Comparison of ENCODE assay signal across 14 cellular contexts in the genomic region with DNA sequence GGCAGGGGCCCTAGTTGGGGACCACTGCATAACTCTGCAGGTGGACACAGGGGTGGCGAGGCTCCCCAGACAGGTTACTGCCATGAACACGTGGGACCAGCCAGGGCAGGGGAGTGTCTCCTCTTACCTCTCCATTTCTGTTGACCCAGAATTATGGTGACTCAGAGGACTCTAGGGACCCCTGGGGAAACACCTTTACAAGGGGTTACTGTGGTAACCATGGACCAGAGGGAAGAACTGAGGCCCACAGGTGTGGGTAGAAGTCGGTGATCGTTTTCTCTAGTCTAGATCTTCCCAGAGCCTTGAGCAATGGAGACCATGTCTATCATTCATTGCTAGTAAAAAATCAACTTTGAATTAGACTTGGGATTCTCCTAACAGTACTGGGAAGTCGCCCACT. TPM values are rescaled to one million over a fixed set of nuclear protein-coding genes. Genes with fewer than 3 reads are reported as not detected.
A peak's percentile ranks its signal among the peaks of the same experiment; 100 is the strongest.
DNase-seq lines count a peak whose midpoint lies in the region; ATAC-seq and TF ChIP-seq lines count a peak whose summit lies in the region.
"Not testable (repeated sequence)": the region's sequence is repeated elsewhere in the genome, so short reads cannot be mapped to it uniquely, and the experiment has no call there.
"Had no signal": no experiment of that assay in that cellular context is flagged by ENCODE, and none has a peak within 500 bp of the region (broad histone marks: within the 10 kb centered on the region; RNA-seq: fewer than 3 reads in every experiment).

No MANE protein-coding gene starts in this region.

- not testable (repeated sequence) for H3K79me2 ChIP-seq in DOHH2 (ENCODE audit: control insufficient read depth, low read length)

- not testable (repeated sequence) for ATAC-seq in natural killer cell treated with Interleukin-12 subunit alpha and Interleukin-12 subunit beta and Interleukin-15 and Interleukin-18, amount 100 ng/mL, for 72 hours

- peaks cover 26 to 52% (median 51%) of the 10 kb centered on the region in 3 donors for H3K4me1 Mint-ChIP-seq in IgD-negative memory B cell
- H3K4me1 Mint-ChIP-seq in chondrocyte (ENCODE audit: low read depth); natural killer cell treated with Interleukin-12 subunit alpha and Interleukin-12 subunit beta and Interleukin-15 and Interleukin-18, amount 100 ng/mL, for 72 hours (ENCODE audit: low read depth in 2 of 2): not testable (repeated sequence)

- H3K27me3 ChIP-seq in DOHH2 (ENCODE audit: control insufficient read depth, low read length): not testable (repeated sequence)

- H3K4me2 ChIP-seq in DOHH2 (ENCODE audit: low read length): peak overlapping the region; percentile 37; the same call in 1 of the 2 replicates

- H3K27ac Mint-ChIP-seq in IgD-negative memory B cell: peak overlapping the region in 2 of 3 donors; percentile 66 to 73
- H3K27ac Mint-ChIP-seq in chondrocyte (ENCODE audit: unreplicated experiment); natural killer cell treated with Interleukin-12 subunit alpha and Interleukin-12 subunit beta and Interleukin-15 and Interleukin-18, amount 100 ng/mL, for 72 hours: not testable (repeated sequence)

- not testable (repeated sequence) for TF ChIP-seq CTCF in DOHH2 (IDR thresholded peaks at IDR 0.05; ENCODE audit: low read depth, low read length, poor library complexity, severe bottlenecking); chondrocyte (IDR thresholded peaks at IDR 0.05)

- DNase-seq in NCI-H69 (lab: John Stamatoyannopoulos, UW) (peak; percentile 27), chondrocyte (ENCODE audit: low spot score) (peak; percentile 34)
- DNase-seq in natural killer cell treated with Interleukin-12 subunit alpha and Interleukin-12 subunit beta and Interleukin-15 and Interleukin-18, amount 100 ng/mL, for 72 hours (ENCODE audit: low spot score): peak; percentile 38

- not testable (repeated sequence) for H4K20me1 ChIP-seq in DOHH2 (ENCODE audit: control insufficient read depth, insufficient read depth, low read depth, low read length)

- not testable (repeated sequence) for H3K9me2 ChIP-seq in DOHH2 (replicated peaks; ENCODE audit: control insufficient read depth, low read length)

- not testable (repeated sequence) for H3K4me3 ChIP-seq in DOHH2 (ENCODE audit: low read length)

- peaks cover 14% of the 10 kb centered on the region for H3F3A ChIP-seq in DOHH2 (ENCODE audit: control insufficient read depth, insufficient read depth)

- peak overlapping the region in 2 of 4 donors; percentile 79 to 82 for H3K4me3 Mint-ChIP-seq in IgD-negative memory B cell
- H3K4me3 Mint-ChIP-seq in chondrocyte (ENCODE audit: unreplicated experiment); natural killer cell treated with Interleukin-12 subunit alpha and Interleukin-12 subunit beta and Interleukin-15 and Interleukin-18, amount 100 ng/mL, for 72 hours: not testable (repeated sequence)

- not testable (repeated sequence) for H3K9me3 ChIP-seq in DOHH2 (ENCODE audit: control insufficient read depth, insufficient read depth, low read length)

- not testable (repeated sequence) for H3K9me3 Mint-ChIP-seq in IgD-negative memory B cell; chondrocyte (ENCODE audit: low read depth); natural killer cell treated with Interleukin-12 subunit alpha and Interleukin-12 subunit beta and Interleukin-15 and Interleukin-18, amount 100 ng/mL, for 72 hours

- H3K4me1 ChIP-seq in DOHH2 (ENCODE audit: control insufficient read depth, low read length): peaks cover 77% of the 10 kb centered on the region

- not testable (repeated sequence) for H3K27me3 Mint-ChIP-seq in IgD-negative memory B cell; natural killer cell treated with Interleukin-12 subunit alpha and Interleukin-12 subunit beta and Interleukin-15 and Interleukin-18, amount 100 ng/mL, for 72 hours
- H3K27me3 Mint-ChIP-seq in chondrocyte (ENCODE audit: low read depth): peaks cover 31% of the 10 kb centered on the region

- TF ChIP-seq POLR2A in Raji (IDR thresholded peaks at IDR 0.05; ENCODE audit: insufficient read depth, low read depth, low read length): 0 out of 2 replicates have a peak, but pooled peaks have one; percentile 23

- not testable (repeated sequence) for H3K36me3 ChIP-seq in DOHH2 (ENCODE audit: control insufficient read depth, low read length)

- not testable (repeated sequence) for H3K36me3 Mint-ChIP-seq in IgD-negative memory B cell; chondrocyte (ENCODE audit: low read depth); natural killer cell treated with Interleukin-12 subunit alpha and Interleukin-12 subunit beta and Interleukin-15 and Interleukin-18, amount 100 ng/mL, for 72 hours

- H3K27ac ChIP-seq in DOHH2 (ENCODE audit: low read depth, low read length): not testable (repeated sequence)

RNA-seq across cellular contexts. Expression of a gene that starts 2.1 kb away (rescaled TPM):
- polyA plus RNA-seq in IgD-negative memory B cell: 2.0 TPM
- total RNA-seq in chondrocyte: not detected in 3 replicates
- total RNA-seq in natural killer cell treated with Interleukin-12 subunit alpha and Interleukin-12 subunit beta and Interleukin-15 and Interleukin-18, amount 100 ng/mL, for 72 hours: not detected
- total RNA-seq: Calu3; CD8-positive, alpha-beta T cell; G401; H7; HFFc6; HT1080; K562 had no signal
- polyA plus RNA-seq: BJ, K562 had no signal

RNA-seq across cellular contexts. Expression of a gene that starts 9.7 kb away (rescaled TPM):
- not detected for polyA plus RNA-seq in IgD-negative memory B cell
- total RNA-seq in chondrocyte: 0.68 TPM in 1 of 3 replicates, not detected in the others
- total RNA-seq in natural killer cell treated with Interleukin-12 subunit alpha and Interleukin-12 subunit beta and Interleukin-15 and Interleukin-18, amount 100 ng/mL, for 72 hours: not detected
- total RNA-seq: Calu3; CD8-positive, alpha-beta T cell; G401; H7; HFFc6; HT1080; K562 had no signal
- polyA plus RNA-seq: BJ, K562 had no signal

RNA-seq across cellular contexts. Expression of a gene that starts 11.4 kb away (rescaled TPM):
- 1,452 TPM for polyA plus RNA-seq in IgD-negative memory B cell
- not detected in 3 replicates for total RNA-seq in chondrocyte
- 10 to 100 TPM; 33.8 to 58.6 TPM for total RNA-seq in natural killer cell treated with Interleukin-12 subunit alpha and Interleukin-12 subunit beta and Interleukin-15 and Interleukin-18, amount 100 ng/mL, for 72 hours
- total RNA-seq: Calu3 had no signal

RNA-seq across cellular contexts. Expression of a gene that starts 24.4 kb away (rescaled TPM):
- not detected for polyA plus RNA-seq in IgD-negative memory B cell
- 14.0 TPM in 1 of 3 replicates, not detected in the others for total RNA-seq in chondrocyte
- not detected for total RNA-seq in natural killer cell treated with Interleukin-12 subunit alpha and Interleukin-12 subunit beta and Interleukin-15 and Interleukin-18, amount 100 ng/mL, for 72 hours
- total RNA-seq: Calu3; CD8-positive, alpha-beta T cell; G401; H7; HFFc6; HT1080; K562 had no signal
- polyA plus RNA-seq: BJ, K562 had no signal

RNA-seq across cellular contexts. Expression of a gene that starts 39.0 kb away (rescaled TPM):
- not detected for polyA plus RNA-seq in IgD-negative memory B cell
- not detected in 3 replicates for total RNA-seq in chondrocyte
- not detected for total RNA-seq in natural killer cell treated with Interleukin-12 subunit alpha and Interleukin-12 subunit beta and Interleukin-15 and Interleukin-18, amount 100 ng/mL, for 72 hours
- total RNA-seq: Calu3; CD8-positive, alpha-beta T cell; G401; H7; HFFc6; HT1080; K562 had no signal
- polyA plus RNA-seq: BJ, K562 had no signal

Comparison
In these comparisons a context has a peak if more than half of its experiments do, and no peak if none do; other contexts are left out.
1. RNA of a gene that starts 11.4 kb away (total RNA-seq): 33.8 to 58.6 TPM in natural killer cell treated with Interleukin-12 subunit alpha and Interleukin-12 subunit beta and Interleukin-15 and Interleukin-18, amount 100 ng/mL, for 72 hours; not detected in chondrocyte; every median in the first group is over 10 times any median in the second.
2. Peak in every context shown above with its lines, with median percentiles within 50 percentile points of each other: DNase-seq.